In the genomic region with DNA sequence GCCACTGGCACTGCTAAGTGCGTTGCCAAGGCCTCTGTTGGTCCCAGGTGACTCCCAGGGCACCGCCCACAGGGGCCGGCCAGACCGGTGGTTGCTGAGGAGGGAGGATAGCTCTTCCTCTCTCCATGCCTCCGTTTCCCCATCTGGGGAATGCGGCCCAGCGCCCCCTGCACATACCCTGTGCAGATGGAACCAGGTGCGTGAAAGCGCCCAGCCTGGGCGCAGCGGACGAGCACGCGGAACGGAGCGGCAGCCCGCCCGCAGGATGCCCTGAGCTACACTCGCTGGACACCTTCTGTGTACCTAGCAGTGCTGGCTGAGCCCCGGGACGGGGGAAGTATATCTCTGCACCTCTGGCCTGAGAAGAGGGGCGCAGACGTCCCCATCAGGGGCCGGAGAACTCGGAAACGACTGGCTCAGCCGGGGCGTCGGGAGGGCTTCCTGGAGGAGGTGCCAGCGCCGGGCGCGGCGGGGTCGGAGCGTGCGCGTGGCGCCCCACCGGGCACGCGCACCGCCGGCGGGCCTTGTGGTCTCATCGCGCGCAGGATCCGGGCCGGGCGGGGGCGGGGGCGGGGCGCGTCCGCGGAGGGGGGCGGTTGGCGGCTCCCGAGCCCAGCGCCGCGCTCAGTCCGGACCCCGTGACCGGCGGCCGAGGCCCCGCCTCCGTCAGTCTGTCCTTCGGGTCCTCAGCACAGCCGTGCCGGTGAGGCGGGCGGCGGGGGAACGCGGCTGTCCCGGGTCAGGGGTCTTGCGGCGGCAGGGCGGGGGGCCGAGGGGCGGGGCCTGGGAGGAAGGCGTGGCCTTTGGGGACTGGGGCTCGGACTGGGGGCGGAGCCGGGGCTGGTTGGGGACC, we compare ENCODE assay signal across 9 cellular contexts. TPM values are rescaled to one million over a fixed set of nuclear protein-coding genes. Genes with fewer than 3 reads are reported as not detected.
DNase-seq lines count a peak whose midpoint lies in the region; ATAC-seq, FAIRE-seq and TF ChIP-seq lines count a peak whose summit lies in the region.
"Had no signal": no experiment of that assay in that cellular context is flagged by ENCODE, and none has a peak within 500 bp of the region (broad histone marks: within the 10 kb centered on the region; RNA-seq: fewer than 3 reads in every experiment).

CCDC78 (minus strand) TSS at position 6 of the 853 bp plus-strand sequence. CDS start 76 bp downstream, outside the sequence.
HAGHL (plus strand) TSS at position 669 of the 853 bp plus-strand sequence. CDS start 404 bp downstream, outside the sequence.

- peak; percentile 44 for ATAC-seq in HG02798 (IDR thresholded peaks at IDR 0.05; ENCODE audit: poor library complexity, unreplicated experiment)
- ATAC-seq in GM12878 = peak; percentile 50
- ATAC-seq in GM19328 (IDR thresholded peaks at IDR 0.05; ENCODE audit: unreplicated experiment) = no peak
- no peak for ATAC-seq in HG03280 (IDR thresholded peaks at IDR 0.05; ENCODE audit: unreplicated experiment)

- intact Hi-C loops in GM12878 (cut with micrococcal nuclease; ENCODE audit: unreplicated experiment) = no loop called here

- 7% methylated on average over 46 of the region's 88 CpGs for WGBS in GM12878 (ENCODE audit: insufficient coverage, insufficient replicate concordance, low lambda C conversion rate, missing lambda C conversion rate)

- H3K27me3 ChIP-seq in GM12878 (replicated peaks in 1 of 2; ENCODE audit: control insufficient read depth in 2 of 2, insufficient read depth in 2 of 2, low read length in 1 of 2) = no peaks in the 10 kb centered on the region

- TF ChIP-seq CTCF in GM12878 (IDR thresholded peaks at IDR 0.05 in 2 of 3, conservative IDR thresholded peaks at IDR 0.05 in 1 of 3; ENCODE audit: control insufficient read depth in 2 of 3, extremely low read depth in 1 of 3, insufficient read depth in 1 of 3, low read depth in 3 of 3, low read length in 3 of 3) = no peak

- H3K4me1 ChIP-seq in GM12878 (ENCODE audit: control insufficient read depth, insufficient read depth, low read length) = peaks cover 13% of the 10 kb centered on the region

- CTCF ChIA-PET in GM12878 (lab: Yijun Ruan, JAX) = interaction anchor here (0.8 kb wide), 2 partner anchors 10 to 14 kb away, joined by 3 read pairs; no protein-coding TSS in a partner anchor

- H3K4me3 ChIP-seq in GM12878 (peak within 1 kb of the TSS; percentile 87), skin epidermis (peak within 1 kb of the TSS; percentile 31 to 49 (median 39))

- H2AFZ ChIP-seq in GM12878 (ENCODE audit: control insufficient read depth, low read depth, low read length) = peak within 1 kb of the TSS; percentile 37

- H3K79me2 ChIP-seq in GM12878 (ENCODE audit: control insufficient read depth, insufficient read depth, low read length) = no peaks in the 10 kb centered on the region; the same call in 1 of the 2 replicates

- no peak for TF ChIP-seq EP300 in GM12878 (IDR thresholded peaks at IDR 0.05; ENCODE audit: borderline replicate concordance in 1 of 2, control insufficient read depth in 1 of 2, low read depth in 2 of 2, low read length in 2 of 2)

- H3K36me3 ChIP-seq in GM12878 (ENCODE audit: control insufficient read depth in 2 of 2, insufficient read depth in 2 of 2, low read length in 1 of 2) = no peaks in the 10 kb centered on the region; a peak in 2 of 4 replicates

- no peak for FAIRE-seq in GM12878 (lab: Jason Lieb, UNC)
- FAIRE-seq: TTC549 had no signal

- H3K9me3 ChIP-seq in GM12878 (replicated peaks; ENCODE audit: control insufficient read depth, insufficient read depth, low read length) = no peaks in the 10 kb centered on the region

- peak within 1 kb of the TSS; percentile 73 for H3K9ac ChIP-seq in GM12878 (ENCODE audit: control insufficient read depth, insufficient read depth, low read length)

- TF ChIP-seq POLR2A in GM12878 (IDR thresholded peaks at IDR 0.05; ENCODE audit: low read depth, low read length) = no peak

- peak within 1 kb of the TSS; percentile 74 for H3K27ac ChIP-seq in GM12878 (ENCODE audit: control insufficient read depth, insufficient read depth)
- H3K27ac ChIP-seq in skin epidermis = peak within 1 kb of the TSS in 13 of 21 experiments; percentile 1 to 72 (median 53)

- POLR2A ChIA-PET in GM12878 (lab: Charles Lee) = interaction anchor here (1.4 to 6.3 kb wide), 2 partner anchors 11 to 32 kb away, joined by 4 to 60 read pairs; partner anchors contain the start of gene CIAO3

- SMC1A ChIA-PET in GM12878 (lab: Charles Lee; ENCODE audit: uncharacterized antibody, unreplicated experiment) = interaction anchor here (1.7 kb wide), 2 partner anchors 12 to 14 kb away, joined by 3 to 5 read pairs; partner anchors contain the start of gene METRN

- peak within 1 kb of the TSS; percentile 100 for H3K4me2 ChIP-seq in GM12878 (ENCODE audit: control insufficient read depth, insufficient read depth)

- no peaks in the 10 kb centered on the region for H4K20me1 ChIP-seq in GM12878 (ENCODE audit: control insufficient read depth, insufficient read depth)

- RAD21 ChIA-PET in GM12878 (lab: Charles Lee; ENCODE audit: unreplicated experiment) = no interaction called here

- no peak for TF ChIP-seq RAD21 in GM12878 (IDR thresholded peaks at IDR 0.05; ENCODE audit: insufficient read depth, low read depth, low read length)

- DNase-seq in COR-L47 (lab: John Stamatoyannopoulos, UW) = peak; percentile 37
- DNase-seq in T-helper 1 cell = peak; percentile 35 to 60 (median 48)
- no peak for DNase-seq in GM12878 (ENCODE audit: low read depth, low spot score)
- peak; percentile 87 for DNase-seq in iPS-NIHi11 (ENCODE audit: low spot score)

- in situ Hi-C loops in GM12878 (cut with MboI) = no loop called here

- no TSS peak for BruUV-seq in GM12878 (replicated peaks; lab: Mats Ljungman, UMichigan)

TF ChIP-seq in GM12878, 131 proteins besides CTCF, POLR2A, EP300 and RAD21 (continues in another document):
- TF ChIP-seq EED (IDR thresholded peaks at IDR 0.05; ENCODE audit: low read depth) = no peak
- no peak for TF ChIP-seq ATF7 (IDR thresholded peaks at IDR 0.05; ENCODE audit: low read depth)
- TF ChIP-seq RB1 (IDR thresholded peaks at IDR 0.05; ENCODE audit: borderline replicate concordance) = peak; percentile 36; the same call in 1 of the 2 replicates
- TF ChIP-seq TBL1XR1 (IDR thresholded peaks at IDR 0.05; ENCODE audit: low read depth, low read length) = no peak
- TF ChIP-seq STAT3 (IDR thresholded peaks at IDR 0.05; ENCODE audit: low read depth, low read length) = no peak
- TF ChIP-seq, protein P1, sequence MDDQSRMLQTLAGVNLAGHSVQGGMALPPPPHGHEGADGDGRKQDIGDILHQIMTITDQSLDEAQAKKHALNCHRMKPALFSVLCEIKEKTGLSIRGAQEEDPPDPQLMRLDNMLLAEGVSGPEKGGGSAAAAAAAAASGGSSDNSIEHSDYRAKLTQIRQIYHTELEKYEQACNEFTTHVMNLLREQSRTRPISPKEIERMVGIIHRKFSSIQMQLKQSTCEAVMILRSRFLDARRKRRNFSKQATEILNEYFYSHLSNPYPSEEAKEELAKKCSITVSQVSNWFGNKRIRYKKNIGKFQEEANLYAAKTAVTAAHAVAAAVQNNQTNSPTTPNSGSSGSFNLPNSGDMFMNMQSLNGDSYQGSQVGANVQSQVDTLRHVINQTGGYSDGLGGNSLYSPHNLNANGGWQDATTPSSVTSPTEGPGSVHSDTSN (IDR thresholded peaks at IDR 0.05; ENCODE audit: insufficient replicate concordance, low read depth, low read length) = no peak
- 0 out of 2 replicates have a peak, but pooled peaks have one; percentile 3 for TF ChIP-seq TCF12 (IDR thresholded peaks at IDR 0.05; ENCODE audit: low read depth, low read length)
- TF ChIP-seq KDM1A (IDR thresholded peaks at IDR 0.05; ENCODE audit: borderline replicate concordance) = no peak
- no peak for TF ChIP-seq NFYA (IDR thresholded peaks at IDR 0.05; ENCODE audit: borderline replicate concordance, low read depth, low read length)

RNA-seq across cellular contexts. Expression of gene CCDC78, which starts in this region (rescaled TPM):
- total RNA-seq in GM12878 (2013; cell fraction: nucleolus; rRNA removed) = 22.0 and 22.6 TPM in 2 replicates
- total RNA-seq in GM12878 (2014; rRNA removed) (12.2 and 16.2 TPM in 2 replicates), GM12878 (2014; rRNA removed; fragmentation: Illumina TruSeq; extraction: Trizol) (3.0 and 4.7 TPM in 2 replicates), GM12878 (2021) (16.2 and 18.7 TPM in 2 replicates)
- 1.5 TPM for polyA plus RNA-seq in GM12878 (2011; ENCODE audit: low read depth)
- polyA plus RNA-seq in GM12878 (2011; rRNA removed) (3.2 and 7.2 TPM in 2 replicates), GM12878 (2014; fragmentation: Illumina TruSeq; extraction: Trizol) (1.1 and 2.5 TPM in 2 replicates), GM12878 (2014; fragmentation: Nextera tagmentation; extraction: Ambion mirVana) (under 1 TPM; 0.10 to 0.97 TPM), GM12878 (2014; rRNA removed) (26.2 and 32.6 TPM in 2 replicates), GM12878 (2016; fragmentation: Nextera tagmentation; extraction: Ambion mirVana) (1 to 10 TPM; 3.1 to 6.1 TPM)
- 6.3 and 14.9 TPM in 2 replicates for polyA plus RNA-seq in GM12878 (2011; cell fraction: cytosol; rRNA removed)
- polyA plus RNA-seq in GM12878 (2011; cell fraction: nucleus; rRNA removed) = 244 and 248 TPM in 2 replicates
- 7.9 and 9.8 TPM in 2 replicates for polyA plus RNA-seq in GM12878 (2012)
- 2.3 and 5.2 TPM in 2 replicates for polyA minus RNA-seq in GM12878 (2011; rRNA and poly(A)+ RNA removed)
- 0.52 and 2.0 TPM in 2 replicates for polyA minus RNA-seq in GM12878 (2011; cell fraction: cytosol; rRNA and poly(A)+ RNA removed)
- 17.3 and 25.4 TPM in 2 replicates for polyA minus RNA-seq in GM12878 (2011; cell fraction: nucleus; rRNA and poly(A)+ RNA removed)

RNA-seq across cellular contexts. Expression of gene HAGHL, which starts in this region (rescaled TPM):
- 32.8 and 34.9 TPM in 2 replicates for total RNA-seq in GM12878 (2013; cell fraction: nucleolus; rRNA removed)
- 27.5 and 30.2 TPM in 2 replicates for total RNA-seq in GM12878 (2014; rRNA removed)
- 8.5 and 9.5 TPM in 2 replicates for total RNA-seq in GM12878 (2014; rRNA removed; fragmentation: Illumina TruSeq; extraction: Trizol)
- 44.5 and 48.2 TPM in 2 replicates for total RNA-seq in GM12878 (2021)
- polyA plus RNA-seq in GM12878 (2011; ENCODE audit: low read depth) = 2.6 TPM
- 5.9 and 14.0 TPM in 2 replicates for polyA plus RNA-seq in GM12878 (2011; rRNA removed)
- 31.6 and 70.5 TPM in 2 replicates for polyA plus RNA-seq in GM12878 (2011; cell fraction: cytosol; rRNA removed)
- polyA plus RNA-seq in GM12878 (2011; cell fraction: nucleus; rRNA removed) = 267 and 349 TPM in 2 replicates
- polyA plus RNA-seq in GM12878 (2012) = 13.8 and 18.3 TPM in 2 replicates
- 0.41 and 1.9 TPM in 2 replicates for polyA plus RNA-seq in GM12878 (2014; fragmentation: Illumina TruSeq; extraction: Trizol)
- under 1 TPM; 0.23 to 0.68 TPM for polyA plus RNA-seq in GM12878 (2014; fragmentation: Nextera tagmentation; extraction: Ambion mirVana)
- 44.6 and 46.2 TPM in 2 replicates for polyA plus RNA-seq in GM12878 (2014; rRNA removed)
- 10 to 100 TPM; 18.8 to 23.5 TPM for polyA plus RNA-seq in GM12878 (2016; fragmentation: Nextera tagmentation; extraction: Ambion mirVana)
- polyA minus RNA-seq in GM12878 (2011; rRNA and poly(A)+ RNA removed) = 3.9 and 5.0 TPM in 2 replicates
- polyA minus RNA-seq in GM12878 (2011; cell fraction: cytosol; rRNA and poly(A)+ RNA removed) = 9.0 and 10.6 TPM in 2 replicates
- polyA minus RNA-seq in GM12878 (2011; cell fraction: nucleus; rRNA and poly(A)+ RNA removed) = 20.1 and 26.0 TPM in 2 replicates

Comparison
In these comparisons a context has a peak if more than half of its experiments do, and no peak if none do; other contexts are left out.
1. ATAC-seq: peak in HG02798 (single experiment) and GM12878 (single experiment); none in GM19328 (single experiment) and HG03280 (single experiment).